Comparison of ENCODE assay signal across 8 cellular contexts in the genomic region with DNA sequence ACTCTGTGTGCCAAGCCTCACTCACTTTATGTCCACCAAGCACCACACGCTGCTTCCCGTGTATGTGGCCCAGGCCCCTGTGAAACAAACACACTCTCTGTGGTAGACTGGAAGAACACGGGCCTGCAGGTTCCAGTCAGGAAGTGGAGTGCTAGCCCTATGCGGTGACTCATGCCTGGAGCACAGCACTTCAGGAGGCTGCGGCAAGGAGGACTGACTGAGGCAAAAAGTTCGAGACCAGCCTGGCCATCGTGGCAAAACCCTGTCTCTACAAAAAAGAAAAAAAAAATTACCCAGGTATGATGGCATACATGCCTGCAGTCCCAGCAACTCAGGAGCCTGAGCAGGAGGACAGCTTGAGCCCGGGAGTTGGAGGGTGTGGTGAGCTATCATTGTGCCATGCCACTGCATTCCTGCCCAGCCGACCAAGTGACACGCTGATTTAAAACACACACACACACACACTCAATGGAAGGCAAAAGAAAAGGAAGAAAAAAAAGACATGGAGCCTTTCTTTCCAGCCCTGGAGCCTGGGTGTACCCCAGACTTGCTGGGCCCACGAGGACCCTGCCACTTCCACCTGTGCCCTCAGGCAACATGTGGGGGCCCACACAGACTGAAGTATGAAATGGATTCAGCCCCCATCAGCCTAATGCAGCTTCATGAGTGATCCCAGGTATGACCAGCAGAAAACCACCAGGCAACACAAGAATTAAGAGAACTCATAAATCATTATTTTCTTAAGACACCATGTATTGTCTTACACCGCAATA.
DNase-seq lines count a peak whose midpoint lies in the region; ATAC-seq lines count a peak whose summit lies in the region.

No MANE protein-coding gene starts in this region.

- ATAC-seq in esophagus mucosa, result peak; percentile 76
- ATAC-seq in GM21360 (IDR thresholded peaks at IDR 0.05; ENCODE audit: unreplicated experiment), result no peak
- ATAC-seq in HG02678 (IDR thresholded peaks at IDR 0.05; ENCODE audit: unreplicated experiment), result no peak
- no peak for ATAC-seq in HG02759 (IDR thresholded peaks at IDR 0.05; ENCODE audit: unreplicated experiment)

- intact Hi-C loops in posterior vena cava (cut with DNase I), result no loop called here

- DNase-seq in A172 (ENCODE audit: low spot score), result peak; percentile 77
- peak; percentile 74 for DNase-seq in HPDE6-E6E7 (ENCODE audit: extremely low spot score)
- peak; percentile 15 to 37 for DNase-seq in activated CD4-positive, alpha-beta T cell treated with anti-CD3 and anti-CD28 coated beads for 24 hours (ENCODE audit: low read depth in 2 of 2)
- DNase-seq in posterior vena cava (ENCODE audit: low spot score), result peak; percentile 72

Comparison
In these comparisons a context has a peak if more than half of its experiments do, and no peak if none do; other contexts are left out.
1. DNase-seq: peak in every context shown above with its lines; median percentile 77 in A172; 74 in HPDE6-E6E7; 72 in posterior vena cava; 26 in activated CD4-positive, alpha-beta T cell treated with anti-CD3 and anti-CD28 coated beads for 24 hours.